Comparison of ENCODE assay signal across 8 cellular contexts in the genomic region with DNA sequence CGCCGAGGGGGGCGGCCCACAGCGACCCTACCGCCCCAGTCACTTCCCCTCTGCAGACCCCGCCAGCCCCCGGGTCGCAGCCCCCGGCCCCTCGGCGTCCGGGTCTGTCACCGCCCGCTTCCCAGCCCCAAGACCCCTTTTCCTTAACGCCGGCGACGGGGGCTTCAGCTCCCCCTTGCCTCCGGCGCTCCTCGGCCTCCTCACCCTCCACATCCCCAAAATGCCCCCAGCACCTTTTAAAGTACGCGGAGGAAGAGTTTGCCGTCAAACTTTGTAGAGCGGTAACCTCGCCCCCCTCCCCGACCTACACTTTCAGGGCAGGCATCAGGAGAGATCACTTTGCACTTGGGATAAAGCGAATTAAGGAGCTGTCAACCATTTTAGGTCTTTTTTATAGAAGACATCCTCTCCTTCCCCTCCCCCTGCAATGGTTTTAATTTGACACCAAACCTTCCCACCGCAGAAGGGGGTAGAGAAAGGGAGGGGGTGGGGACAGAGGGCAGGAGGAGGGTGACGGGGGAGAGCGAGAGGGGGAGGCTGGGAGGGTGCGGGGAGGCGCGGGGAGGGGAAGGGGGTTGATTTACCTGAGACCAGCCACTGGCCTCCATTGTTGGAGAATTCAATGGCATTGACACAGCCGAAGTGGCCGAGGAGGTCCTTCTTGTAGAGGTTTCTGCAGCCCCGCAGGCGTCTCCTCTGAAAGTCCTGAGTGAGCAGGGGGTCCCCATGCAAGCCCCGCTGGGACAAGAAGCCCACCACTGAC.
DNase-seq lines count a peak whose midpoint lies in the region; ATAC-seq and TF ChIP-seq lines count a peak whose summit lies in the region.

No MANE protein-coding gene starts in this region.

- H3K4me1 ChIP-seq in OCI-LY3 (ENCODE audit: low read length) (peaks cover 13% of the 10 kb centered on the region), parathyroid adenoma (peaks cover 12% of the 10 kb centered on the region)

- ATAC-seq in HG02759 (IDR thresholded peaks at IDR 0.05; ENCODE audit: unreplicated experiment) (peak; percentile 4), HG03095 (IDR thresholded peaks at IDR 0.05; ENCODE audit: unreplicated experiment) (no peak)

- H3K9me3 ChIP-seq in OCI-LY3 (ENCODE audit: insufficient read depth, low read length) (no peaks in the 10 kb centered on the region), parathyroid adenoma (ENCODE audit: control insufficient read depth, low read length) (no peaks in the 10 kb centered on the region)

- peaks cover 47% of the 10 kb centered on the region for H3K79me2 ChIP-seq in OCI-LY3 (ENCODE audit: low read length)
- peaks cover 32% of the 10 kb centered on the region for H3K79me2 ChIP-seq in parathyroid adenoma

- H2AFZ ChIP-seq in OCI-LY3 (ENCODE audit: low read depth, low read length): 0 out of 2 replicates have a peak overlapping the region, but pooled peaks have one; percentile 38
- H2AFZ ChIP-seq in parathyroid adenoma: peak overlapping the region; percentile 79

- H3K4me3 ChIP-seq in OCI-LY3 (ENCODE audit: low read length) (peak overlapping the region; percentile 96), parathyroid adenoma (ENCODE audit: low read depth, low read length) (peak overlapping the region; percentile 93)

- peaks cover 9% of the 10 kb centered on the region for H3K36me3 ChIP-seq in OCI-LY3 (replicated peaks; ENCODE audit: low read depth, low read length)
- no peaks in the 10 kb centered on the region for H3K36me3 ChIP-seq in parathyroid adenoma (ENCODE audit: control insufficient read depth, insufficient read depth, low read length)

- H3K27ac ChIP-seq in OCI-LY3 (ENCODE audit: low read length) (peak overlapping the region; percentile 74), parathyroid adenoma (peak overlapping the region; percentile 78)

- H3K9ac ChIP-seq in OCI-LY3 (ENCODE audit: low read length): peak overlapping the region; percentile 95
- peak overlapping the region; percentile 61 for H3K9ac ChIP-seq in parathyroid adenoma

- H3K4me2 ChIP-seq in OCI-LY3 (ENCODE audit: low read length) (peak overlapping the region; percentile 65), parathyroid adenoma (ENCODE audit: low read length) (peak overlapping the region; percentile 84)

- H3K27me3 ChIP-seq in OCI-LY3 (ENCODE audit: low read depth, low read length) (peaks cover 4% of the 10 kb centered on the region; the same call in 1 of the 2 replicates), parathyroid adenoma (ENCODE audit: control insufficient read depth, insufficient read depth, low read length) (no peaks in the 10 kb centered on the region)

- peaks cover 22% of the 10 kb centered on the region for H4K20me1 ChIP-seq in OCI-LY3 (ENCODE audit: insufficient read depth, low read length)

- TF ChIP-seq CTCF in OCI-LY3 (IDR thresholded peaks at IDR 0.05; ENCODE audit: low read depth, low read length) (no peak), parathyroid adenoma (IDR thresholded peaks at IDR 0.05) (no peak)

- DNase-seq in ELR (ENCODE audit: low read depth) (peak; percentile 43), germinal center (ENCODE audit: low spot score) (peak; percentile 42), OCI-M2 (lab: John Stamatoyannopoulos, UW; ENCODE audit: unreplicated experiment) (no peak)
- peak; percentile 54 for DNase-seq in activated naive CD4-positive, alpha-beta T cell treated with anti-CD3 and anti-CD28 coated beads, Interleukin-2, amount 50 U/mL, for 16 hours
